8 cellular contexts compared by ENCODE assay signal in genomic region chr12:109098142-109098652, GRCh38. TPM values are rescaled to one million over a fixed set of nuclear protein-coding genes. Genes with fewer than 3 reads are reported as not detected.
DNase-seq lines count a peak whose midpoint lies in the region; ATAC-seq and TF ChIP-seq lines count a peak whose summit lies in the region.

No MANE protein-coding gene starts in this region.

- H3K9me3 Mint-ChIP-seq in activated CD4-positive, alpha-beta T cell treated with anti-CD3 and anti-CD28 coated beads, Interleukin-2, amount 10 ng/mL, durations not matched to agents 7 days and 5 days: no peaks in the 10 kb centered on the region

- no peak overlapping the region for H3K18ac ChIP-seq in mesendoderm (ENCODE audit: low read length)

- H2BK15ac ChIP-seq in mesendoderm (replicated peaks; ENCODE audit: low read depth): no peak overlapping the region

- 0 out of 2 replicates have a peak, but pooled peaks cover 4% of the 10 kb centered on the region for H4K20me1 ChIP-seq in OCI-LY7 (ENCODE audit: insufficient read depth, low read length)

- peaks cover 50% of the 10 kb centered on the region for H3K36me3 ChIP-seq in OCI-LY7 (ENCODE audit: insufficient read depth, low read length)
- peaks cover 8% of the 10 kb centered on the region for H3K36me3 ChIP-seq in mesendoderm (ENCODE audit: control insufficient read depth, insufficient read depth, low read length)
- H3K36me3 ChIP-seq in urinary bladder (ENCODE audit: insufficient read depth): no peaks in the 10 kb centered on the region

- H3K4me2 ChIP-seq in OCI-LY7 (ENCODE audit: low read length): peak overlapping the region; percentile 71
- H3K4me2 ChIP-seq in mesendoderm (ENCODE audit: low read length): peak overlapping the region; percentile 71

- H2BK120ac ChIP-seq in mesendoderm (ENCODE audit: low read depth, low read length): no peak overlapping the region

- no peak overlapping the region for H2BK5ac ChIP-seq in mesendoderm (ENCODE audit: low read length)

- POLR2A ChIA-PET in activated CD4-positive, alpha-beta T cell treated with anti-CD3 and anti-CD28 coated beads, Interleukin-2, amount 10 ng/mL, durations not matched to agents 7 days and 5 days (lab: Charles Lee): no interaction called here
- POLR2A ChIA-PET in OCI-LY7 (lab: Charles Lee): interaction anchor here (0.8 kb wide), 1 partner anchor 461 kb away, joined by 3 read pairs; no protein-coding TSS in a partner anchor

- CTCF ChIA-PET in activated CD4-positive, alpha-beta T cell treated with anti-CD3 and anti-CD28 coated beads, Interleukin-2, amount 10 ng/mL, durations not matched to agents 7 days and 5 days (lab: Charles Lee): interaction anchor here (0.6 to 1.3 kb wide), 4 partner anchors 12 to 1025 kb away, joined by 3 to 6 read pairs (median 4); partner anchors contain the start of gene SSH1
- CTCF ChIA-PET in OCI-LY7 (lab: Charles Lee; ENCODE audit: unreplicated experiment): interaction anchor here (0.7 kb wide), 1 partner anchor 9 kb away, joined by 3 read pairs; no protein-coding TSS in a partner anchor

- peak; percentile 20 for ATAC-seq in HG02763 (IDR thresholded peaks at IDR 0.05; ENCODE audit: unreplicated experiment)

- H3K9ac ChIP-seq in mesendoderm (ENCODE audit: low read length): peak overlapping the region; percentile 82

- no peaks in the 10 kb centered on the region for H3K27me3 Mint-ChIP-seq in activated CD4-positive, alpha-beta T cell treated with anti-CD3 and anti-CD28 coated beads, Interleukin-2, amount 10 ng/mL, durations not matched to agents 7 days and 5 days

- no peaks in the 10 kb centered on the region for H3K9me2 ChIP-seq in OCI-LY7 (ENCODE audit: insufficient read depth, low read length)

- peak overlapping the region; percentile 87 for H3K4me3 ChIP-seq in OCI-LY7 (ENCODE audit: low read depth, low read length, poor library complexity, severe bottlenecking)
- peak overlapping the region; percentile 56 to 98 (median 89) for H3K4me3 ChIP-seq in dorsolateral prefrontal cortex
- peak overlapping the region; percentile 76 for H3K4me3 ChIP-seq in mesendoderm (ENCODE audit: low read length)
- peak overlapping the region; percentile 88 for H3K4me3 ChIP-seq in urinary bladder (ENCODE audit: low read depth, low read length)

- peak overlapping the region; percentile 69 for H3K27ac Mint-ChIP-seq in activated CD4-positive, alpha-beta T cell treated with anti-CD3 and anti-CD28 coated beads, Interleukin-2, amount 10 ng/mL, durations not matched to agents 7 days and 5 days

- no peaks in the 10 kb centered on the region for H3K79me1 ChIP-seq in mesendoderm (ENCODE audit: low read length)

- H2AK5ac ChIP-seq in mesendoderm (ENCODE audit: low read length): no peak overlapping the region

- no peak overlapping the region for H3K23ac ChIP-seq in mesendoderm (ENCODE audit: low read length)

- H4K5ac ChIP-seq in mesendoderm (ENCODE audit: low read length): no peak overlapping the region

- H3K27ac ChIP-seq in OCI-LY7 (ENCODE audit: low read depth, low read length, poor library complexity, severe bottlenecking) (peak overlapping the region; percentile 2), dorsolateral prefrontal cortex (peak overlapping the region in 56 of 59 donors; percentile 8 to 93 (median 82)), mesendoderm (ENCODE audit: low read depth, low read length) (peak overlapping the region; percentile 52), urinary bladder (ENCODE audit: low read depth) (peak overlapping the region; percentile 92)

- WGBS in mesendoderm (ENCODE audit: extremely low coverage, insufficient coverage, low lambda C conversion rate): no CpG with 5 or more reads among the region's 38 CpGs
- under 1% methylated on average over 38 of the region's 38 CpGs for WGBS in urinary bladder

- H3K4me1 Mint-ChIP-seq in activated CD4-positive, alpha-beta T cell treated with anti-CD3 and anti-CD28 coated beads, Interleukin-2, amount 10 ng/mL, durations not matched to agents 7 days and 5 days: peaks cover 39% of the 10 kb centered on the region

- TF ChIP-seq CTCF in OCI-LY7 (conservative IDR thresholded peaks at IDR 0.05; ENCODE audit: low read length): no peak
- peak in 22 of 56 donors; percentile 2 to 42 (median 20) for TF ChIP-seq CTCF in dorsolateral prefrontal cortex (IDR thresholded peaks at IDR 0.05 in 54 of 56, conservative IDR thresholded peaks at IDR 0.05 in 2 of 56; ENCODE audit: low read depth in 1 of 56, partially characterized antibody in 56 of 56)

- no peaks in the 10 kb centered on the region for H3K27me3 ChIP-seq in dorsolateral prefrontal cortex
- H3K27me3 ChIP-seq in mesendoderm (ENCODE audit: insufficient read depth, low read length, poor library complexity): no peaks in the 10 kb centered on the region

- no peaks in the 10 kb centered on the region for H3K9me3 ChIP-seq in OCI-LY7 (ENCODE audit: low read length)

- intact Hi-C loops in OCI-LY7 (cut with micrococcal nuclease; ENCODE audit: unreplicated experiment) (loop anchor here (10.0 kb wide), 1 partner anchor 463 kb away; the partner anchor contains the start of gene SELPLG), dorsolateral prefrontal cortex (cut with DNase I) (loop anchor here in 1 of 2 donors (10.0 kb wide), 2 partner anchors 243 to 433 kb away; partner anchors contain the start of gene SSH1)

- H3K4ac ChIP-seq in mesendoderm (ENCODE audit: low read depth, low read length): no peak overlapping the region

- H3K36me3 Mint-ChIP-seq in activated CD4-positive, alpha-beta T cell treated with anti-CD3 and anti-CD28 coated beads, Interleukin-2, amount 10 ng/mL, durations not matched to agents 7 days and 5 days (ENCODE audit: low read depth): peaks cover 30% of the 10 kb centered on the region

- H3K4me1 ChIP-seq in OCI-LY7 (ENCODE audit: insufficient read depth, low read length, poor library complexity, severe bottlenecking) (peaks cover 53% of the 10 kb centered on the region), mesendoderm (ENCODE audit: control insufficient read depth, low read depth, low read length) (no peaks in the 10 kb centered on the region), urinary bladder (ENCODE audit: insufficient read depth) (no peaks in the 10 kb centered on the region)

- H3K79me2 ChIP-seq in OCI-LY7 (ENCODE audit: insufficient read depth, low read depth, low read length): peaks cover 29% of the 10 kb centered on the region
- peaks cover 13% of the 10 kb centered on the region for H3K79me2 ChIP-seq in mesendoderm (ENCODE audit: control insufficient read depth, insufficient read depth, low read length)

- H2AFZ ChIP-seq in OCI-LY7 (ENCODE audit: low read length): no peak overlapping the region

- BruUV-seq in OCI-LY7 (replicated peaks; lab: Mats Ljungman, UMichigan): no TSS peak

- H4K8ac ChIP-seq in mesendoderm (ENCODE audit: low read depth, low read length): no peak overlapping the region

- H3K4me3 Mint-ChIP-seq in activated CD4-positive, alpha-beta T cell treated with anti-CD3 and anti-CD28 coated beads, Interleukin-2, amount 10 ng/mL, durations not matched to agents 7 days and 5 days: peak overlapping the region; percentile 85

- H3K56ac ChIP-seq in mesendoderm (ENCODE audit: low read length): peak overlapping the region; percentile 82

- DNase-seq in activated CD4-positive, alpha-beta T cell treated with anti-CD3 and anti-CD28 coated beads, Interleukin-2, amount 10 ng/mL, durations not matched to agents 7 days and 5 days: no peak
- no peak for DNase-seq in activated CD4-positive, alpha-beta T cell treated with anti-CD3 and anti-CD28 coated beads, Interleukin-2, amount 50 U/mL, for 1 hour
- DNase-seq in OCI-LY7 (ENCODE audit: low spot score): no peak
- peak in 1 of 10 donors; percentile 49 for DNase-seq in dorsolateral prefrontal cortex
- DNase-seq in mesendoderm: no peak
- no peak for DNase-seq in NCI-H1930 (lab: John Stamatoyannopoulos, UW)

RNA-seq across cellular contexts. Expression of gene UNG, which starts 0.8 kb away (rescaled TPM):
- 10 to 100 TPM; 40.2 to 45.2 TPM for total RNA-seq in activated CD4-positive, alpha-beta T cell treated with anti-CD3 and anti-CD28 coated beads, Interleukin-2, amount 10 ng/mL, durations not matched to agents 7 days and 5 days
- 50.7 and 60.6 TPM in 2 replicates for total RNA-seq in OCI-LY7 (2014; rRNA removed; shearing (Covaris generic))
- total RNA-seq in OCI-LY7 (2022) (84.1 and 85.0 TPM in 2 replicates), dorsolateral prefrontal cortex (10 to 100 TPM; 14.5 to 54.3 (median 25.9) TPM), urinary bladder (21.4 TPM)
- 105 TPM for polyA plus RNA-seq in mesendoderm (2013, experiment 1 of 2)
- polyA plus RNA-seq in mesendoderm (2013, experiment 2 of 2): 107 TPM
- polyA plus RNA-seq in urinary bladder: 17.6 TPM

RNA-seq across cellular contexts. Expression of gene ALKBH2, which starts 4.9 kb away (rescaled TPM):
- 10 to 100 TPM in 1 of 2 experiments, 1 to 10 TPM in 1; 10.0 to 13.0 TPM for total RNA-seq in activated CD4-positive, alpha-beta T cell treated with anti-CD3 and anti-CD28 coated beads, Interleukin-2, amount 10 ng/mL, durations not matched to agents 7 days and 5 days
- total RNA-seq in OCI-LY7 (2014; rRNA removed; shearing (Covaris generic)): 70.3 and 76.8 TPM in 2 replicates
- total RNA-seq in OCI-LY7 (2022) (90.5 and 111 TPM in 2 replicates), dorsolateral prefrontal cortex (10 to 100 TPM in 100 of 120 experiments, 1 to 10 TPM in 20; 6.8 to 20.9 (median 12.4) TPM), urinary bladder (13.3 TPM)
- 18.3 TPM for polyA plus RNA-seq in mesendoderm (2013, experiment 1 of 2)
- polyA plus RNA-seq in mesendoderm (2013, experiment 2 of 2): 18.0 TPM
- polyA plus RNA-seq in urinary bladder: 23.9 TPM

RNA-seq across cellular contexts. Expression of gene ACACB, which starts 18.2 kb away (rescaled TPM):
- total RNA-seq in activated CD4-positive, alpha-beta T cell treated with anti-CD3 and anti-CD28 coated beads, Interleukin-2, amount 10 ng/mL, durations not matched to agents 7 days and 5 days: 10 to 100 TPM; 10.3 to 13.3 TPM
- total RNA-seq in OCI-LY7 (2014; rRNA removed; shearing (Covaris generic)): 19.7 and 25.6 TPM in 2 replicates
- total RNA-seq in OCI-LY7 (2022) (45.1 and 46.2 TPM in 2 replicates), dorsolateral prefrontal cortex (100 to 1,000 TPM in 6 of 120 experiments, 10 to 100 TPM in 114; 12.5 to 161 (median 54.1) TPM), urinary bladder (34.5 TPM)
- 2.0 TPM for polyA plus RNA-seq in mesendoderm (2013, experiment 1 of 2)
- 2.0 TPM for polyA plus RNA-seq in mesendoderm (2013, experiment 2 of 2)
- 53.5 TPM for polyA plus RNA-seq in urinary bladder

RNA-seq across cellular contexts. Expression of gene USP30, which starts 45.8 kb away (rescaled TPM):
- 1 to 10 TPM; 5.5 to 7.2 TPM for total RNA-seq in activated CD4-positive, alpha-beta T cell treated with anti-CD3 and anti-CD28 coated beads, Interleukin-2, amount 10 ng/mL, durations not matched to agents 7 days and 5 days
- total RNA-seq in OCI-LY7 (2014; rRNA removed; shearing (Covaris generic)): 15.7 and 17.1 TPM in 2 replicates
- total RNA-seq in OCI-LY7 (2022): 36.2 and 38.6 TPM in 2 replicates
- 10 to 100 TPM; 22.1 to 52.9 (median 33.6) TPM for total RNA-seq in dorsolateral prefrontal cortex
- 4.8 TPM for polyA plus RNA-seq in mesendoderm (2013, experiment 1 of 2)
- 4.8 TPM for polyA plus RNA-seq in mesendoderm (2013, experiment 2 of 2)
- total RNA-seq in urinary bladder: 13.9 TPM
- polyA plus RNA-seq in urinary bladder: 11.5 TPM

Comparison
In these comparisons a context has a peak if more than half of its experiments do, and no peak if none do; other contexts are left out.
1. H3K27ac ChIP-seq: peak in every context shown above with its lines; median percentile 92 in urinary bladder; 82 in dorsolateral prefrontal cortex; 52 in mesendoderm; 2 in OCI-LY7.